16 cellular contexts compared by ENCODE assay signal in genomic region chr1:29687601-29688244, GRCh38.
DNase-seq lines count a peak whose midpoint lies in the region; ATAC-seq lines count a peak whose summit lies in the region.
"Had no signal": no experiment of that assay in that cellular context is flagged by ENCODE, and none has a peak within 500 bp of the region (broad histone marks: within the 10 kb centered on the region; RNA-seq: fewer than 3 reads in every experiment).

No MANE protein-coding gene starts in this region.

- H3K9me3 ChIP-seq in mesenchymal stem cell (ENCODE audit: control insufficient read depth, low read length), result peaks cover 4% of the 10 kb centered on the region

- H2BK15ac ChIP-seq in mesenchymal stem cell (ENCODE audit: low read depth, poor library complexity, severe bottlenecking), result no peak overlapping the region

- no peak overlapping the region for H3K27ac ChIP-seq in mesenchymal stem cell (ENCODE audit: low read length, poor library complexity, severe bottlenecking)
- H3K27ac ChIP-seq: C4-2B, cardiac muscle cell, foreskin keratinocyte, SK-N-MC had no signal

- H2AFZ ChIP-seq in mesenchymal stem cell (ENCODE audit: low read depth, low read length), result no peak overlapping the region

- H3K9ac ChIP-seq in mesenchymal stem cell (ENCODE audit: low read length), result no peak overlapping the region

- H3K23ac ChIP-seq in mesenchymal stem cell (ENCODE audit: low read length in 2 of 2), result no peak overlapping the region

- no peaks in the 10 kb centered on the region for H3K36me3 ChIP-seq in mesenchymal stem cell (ENCODE audit: control insufficient read depth in 1 of 2, insufficient read depth in 2 of 2, low read depth in 1 of 2, low read length in 2 of 2)
- H3K36me3 ChIP-seq: cardiac muscle cell had no signal

- peaks cover 0 to 31% of the 10 kb centered on the region in 2 experiments for H3K27me3 ChIP-seq in mesenchymal stem cell (ENCODE audit: control insufficient read depth in 1 of 2, insufficient read depth in 1 of 2, low read length in 2 of 2)

- H3K4me2 ChIP-seq in mesenchymal stem cell (ENCODE audit: low read length, poor library complexity, severe bottlenecking), result no peak overlapping the region

- ATAC-seq in GM21529 (IDR thresholded peaks at IDR 0.05; ENCODE audit: unreplicated experiment), result no peak
- no peak for ATAC-seq in GM18868 (IDR thresholded peaks at IDR 0.05; ENCODE audit: unreplicated experiment)
- ATAC-seq: effector memory CD8-positive, alpha-beta T cell; naive thymus-derived CD4-positive, alpha-beta T cell had no signal

- H3K4me3 ChIP-seq in mesenchymal stem cell (ENCODE audit: insufficient read depth in 1 of 2, low read depth in 1 of 2, low read length in 2 of 2), result no peak overlapping the region
- H3K4me3 ChIP-seq: cardiac muscle cell, SK-N-MC had no signal

- H3K79me1 ChIP-seq in mesenchymal stem cell (replicated peaks; ENCODE audit: low read length, poor library complexity, severe bottlenecking), result no peaks in the 10 kb centered on the region

- WGBS in mesenchymal stem cell, result 64% methylated on average over 4 of the region's 4 CpGs

- DNase-seq in AG08396 (ENCODE audit: low spot score) (peak; percentile 35), ELR (ENCODE audit: low read depth) (peak; percentile 53), astrocyte of the hippocampus (ENCODE audit: low read depth, low spot score) (peak; percentile 48), mesenchymal stem cell (peak; percentile 8), NCI-H2081 treated with DMSO at 0.1 percent for 48 hours (lab: John Stamatoyannopoulos, UW) (no peak)
- DNase-seq: DND-41; effector memory CD8-positive, alpha-beta T cell; NCI-H1436 treated with DMSO at 0.1 percent for 48 hours; NCI-H446 treated with DMSO at 0.1 percent for 48 hours had no signal

- peaks cover 19% of the 10 kb centered on the region for H3K4me1 ChIP-seq in mesenchymal stem cell (ENCODE audit: control insufficient read depth, insufficient read depth, low read depth, low read length)

- H4K91ac ChIP-seq in mesenchymal stem cell (ENCODE audit: low read length), result no peak overlapping the region

- no peak overlapping the region for H4K8ac ChIP-seq in mesenchymal stem cell (ENCODE audit: low read length)

- H3K4ac ChIP-seq in mesenchymal stem cell (ENCODE audit: low read depth in 1 of 2, low read length in 2 of 2), result no peak overlapping the region

- no peak overlapping the region for H3K14ac ChIP-seq in mesenchymal stem cell (ENCODE audit: low read length in 2 of 2)

- no peak overlapping the region for H2BK5ac ChIP-seq in mesenchymal stem cell (ENCODE audit: low read depth, low read length, poor library complexity, severe bottlenecking)

- no peak overlapping the region for H2AK5ac ChIP-seq in mesenchymal stem cell (ENCODE audit: low read length, severe bottlenecking)

- no peak overlapping the region for H2BK120ac ChIP-seq in mesenchymal stem cell (ENCODE audit: low read depth, low read length)

- no peak overlapping the region for H2BK12ac ChIP-seq in mesenchymal stem cell (ENCODE audit: low read length in 2 of 2)

- H3K18ac ChIP-seq in mesenchymal stem cell (ENCODE audit: low read depth in 1 of 2, low read length in 2 of 2), result no peak overlapping the region
